12 cellular contexts compared by ENCODE assay signal in genomic region chr5:177325868-177326381, GRCh38. TPM values are rescaled to one million over a fixed set of nuclear protein-coding genes. Genes with fewer than 3 reads are reported as not detected.
DNase-seq lines count a peak whose midpoint lies in the region; ATAC-seq and TF ChIP-seq lines count a peak whose summit lies in the region.
"Had no signal": no experiment of that assay in that cellular context is flagged by ENCODE, and none has a peak within 500 bp of the region (broad histone marks: within the 10 kb centered on the region; RNA-seq: fewer than 3 reads in every experiment).

No MANE protein-coding gene starts in this region.

- H3K4me3 ChIP-seq in right lobe of liver, result no peak overlapping the region
- H3K4me3 ChIP-seq: esophagus muscularis mucosa had no signal

- H3K4me1 ChIP-seq in right lobe of liver, result peaks cover 0 to 12% (median 4%) of the 10 kb centered on the region in 4 donors

- H3K9me3 ChIP-seq in right lobe of liver, result no peaks in the 10 kb centered on the region
- H3K9me3 ChIP-seq: esophagus muscularis mucosa had no signal

- peaks cover 0 to 10% (median 3%) of the 10 kb centered on the region in 4 donors for H3K36me3 ChIP-seq in right lobe of liver

- peak overlapping the region; percentile 55 for H3K27ac Mint-ChIP-seq in Calu3 (ENCODE audit: unreplicated experiment)

- H3K4me1 Mint-ChIP-seq in Calu3 (ENCODE audit: low read depth, unreplicated experiment), result peaks cover 52% of the 10 kb centered on the region

- DNase-seq in Calu3 (peak; percentile 44), SW480 (ENCODE audit: low spot score) (peak; percentile 43), right lobe of liver (peak in 1 of 3 donors; percentile 46), DMS153 (lab: John Stamatoyannopoulos, UW) (no peak), NCI-H524 (lab: John Stamatoyannopoulos, UW) (no peak)
- DNase-seq: activated CD4-positive, alpha-beta T cell treated with anti-CD3 and anti-CD28 coated beads for 4 hours; NCI-H1417; NCI-H69; stimulated activated CD4-positive, alpha-beta T cell treated with anti-CD3 and anti-CD28 coated beads, Interleukin-2, amount 100 ng/mL, for 48 hours; stimulated activated naive CD8-positive, alpha-beta T cell treated with anti-CD3 and anti-CD28 coated beads, Interleukin-15, amount 100 ng/mL, for 72 hours had no signal

- no peak for TF ChIP-seq POLR2A in right lobe of liver (IDR thresholded peaks at IDR 0.05)

- CTCF ChIA-PET in Calu3 (lab: Charles Lee), result interaction anchor here (0.7 to 1.5 kb wide), 4 partner anchors 10 to 63 kb away, joined by 3 to 16 read pairs (median 3); partner anchors contain the start of gene LMAN2

- H3K4me3 Mint-ChIP-seq in Calu3 (ENCODE audit: low read depth, unreplicated experiment), result peak overlapping the region; percentile 46
- H3K4me3 Mint-ChIP-seq: stimulated activated naive CD8-positive, alpha-beta T cell treated with anti-CD3 and anti-CD28 coated beads, Interleukin-15, amount 100 ng/mL, for 72 hours had no signal

- TF ChIP-seq CTCF in Calu3 (IDR thresholded peaks at IDR 0.05; ENCODE audit: unreplicated experiment) (no peak), right lobe of liver (IDR thresholded peaks at IDR 0.05) (no peak)

- peak; percentile 37 to 71 (median 65) for ATAC-seq in right lobe of liver
- no peak for ATAC-seq in GM19023 (IDR thresholded peaks at IDR 0.05; ENCODE audit: unreplicated experiment)
- ATAC-seq: stimulated activated naive CD8-positive, alpha-beta T cell treated with anti-CD3 and anti-CD28 coated beads, Interleukin-15, amount 100 ng/mL, for 72 hours had no signal

- no peaks in the 10 kb centered on the region for H3K27me3 Mint-ChIP-seq in Calu3 (ENCODE audit: unreplicated experiment)
- H3K27me3 Mint-ChIP-seq: stimulated activated naive CD8-positive, alpha-beta T cell treated with anti-CD3 and anti-CD28 coated beads, Interleukin-15, amount 100 ng/mL, for 72 hours had no signal

- 57% methylated on average over 1 of the region's 1 CpG for WGBS in right lobe of liver (ENCODE audit: insufficient coverage, low coverage, low lambda C conversion rate, missing lambda C conversion rate)

- intact Hi-C loops in Calu3 (cut with micrococcal nuclease; ENCODE audit: unreplicated experiment) (no loop called here), right lobe of liver (cut with DNase I) (no loop called here)

- H3K27ac ChIP-seq in right lobe of liver, result peak overlapping the region in 1 of 3 donors; percentile 42
- H3K27ac ChIP-seq: esophagus muscularis mucosa had no signal

- no peaks in the 10 kb centered on the region for H3K9me3 Mint-ChIP-seq in Calu3 (ENCODE audit: low read depth, unreplicated experiment)
- H3K9me3 Mint-ChIP-seq: stimulated activated naive CD8-positive, alpha-beta T cell treated with anti-CD3 and anti-CD28 coated beads, Interleukin-15, amount 100 ng/mL, for 72 hours had no signal

- H3K36me3 Mint-ChIP-seq in Calu3 (ENCODE audit: insufficient read depth, unreplicated experiment), result peaks cover 70% of the 10 kb centered on the region

- no TSS peak for BruUV-seq in Calu3 (replicated peaks; lab: Mats Ljungman, UMichigan)

- H3K27me3 ChIP-seq in right lobe of liver, result no peaks in the 10 kb centered on the region
- H3K27me3 ChIP-seq: esophagus muscularis mucosa had no signal

RNA-seq across cellular contexts. Expression of gene MXD3, which starts 14.2 kb away (rescaled TPM):
- total RNA-seq in Calu3 (2022) (24.3 and 36.3 TPM in 2 replicates), right lobe of liver (1 to 10 TPM; 2.2 to 6.2 (median 4.9) TPM)

RNA-seq across cellular contexts. Expression of gene PRELID1, which starts 22.3 kb away (rescaled TPM):
- total RNA-seq in Calu3 (2022), result 215 and 217 TPM in 2 replicates
- 100 to 1,000 TPM in 2 of 6 experiments, 10 to 100 TPM in 4; 64.1 to 116 (median 84.4) TPM for total RNA-seq in right lobe of liver

RNA-seq across cellular contexts. Expression of gene RAB24, which starts 22.4 kb away (rescaled TPM):
- total RNA-seq in Calu3 (2022) (34.0 and 41.1 TPM in 2 replicates), right lobe of liver (10 to 100 TPM; 11.0 to 28.8 (median 16.2) TPM)

RNA-seq across cellular contexts. Expression of gene LMAN2, which starts 25.5 kb away (rescaled TPM):
- total RNA-seq in Calu3 (2022) (278 and 305 TPM in 2 replicates), right lobe of liver (100 to 1,000 TPM; 103 to 297 (median 160) TPM)

RNA-seq across cellular contexts. Expression of gene RGS14, which starts 31.8 kb away (rescaled TPM):
- total RNA-seq in Calu3 (2022), result 12.9 and 13.0 TPM in 2 replicates
- 10 to 100 TPM; 29.2 to 43.1 (median 35.2) TPM for total RNA-seq in right lobe of liver

Comparison
In these comparisons a context has a peak if more than half of its experiments do, and no peak if none do; other contexts are left out.
1. DNase-seq: peak in Calu3 (single experiment) and SW480 (single experiment); none in DMS153 (single experiment) and NCI-H524 (0 of 2).